8 cellular contexts compared by ENCODE assay signal in the genomic region with DNA sequence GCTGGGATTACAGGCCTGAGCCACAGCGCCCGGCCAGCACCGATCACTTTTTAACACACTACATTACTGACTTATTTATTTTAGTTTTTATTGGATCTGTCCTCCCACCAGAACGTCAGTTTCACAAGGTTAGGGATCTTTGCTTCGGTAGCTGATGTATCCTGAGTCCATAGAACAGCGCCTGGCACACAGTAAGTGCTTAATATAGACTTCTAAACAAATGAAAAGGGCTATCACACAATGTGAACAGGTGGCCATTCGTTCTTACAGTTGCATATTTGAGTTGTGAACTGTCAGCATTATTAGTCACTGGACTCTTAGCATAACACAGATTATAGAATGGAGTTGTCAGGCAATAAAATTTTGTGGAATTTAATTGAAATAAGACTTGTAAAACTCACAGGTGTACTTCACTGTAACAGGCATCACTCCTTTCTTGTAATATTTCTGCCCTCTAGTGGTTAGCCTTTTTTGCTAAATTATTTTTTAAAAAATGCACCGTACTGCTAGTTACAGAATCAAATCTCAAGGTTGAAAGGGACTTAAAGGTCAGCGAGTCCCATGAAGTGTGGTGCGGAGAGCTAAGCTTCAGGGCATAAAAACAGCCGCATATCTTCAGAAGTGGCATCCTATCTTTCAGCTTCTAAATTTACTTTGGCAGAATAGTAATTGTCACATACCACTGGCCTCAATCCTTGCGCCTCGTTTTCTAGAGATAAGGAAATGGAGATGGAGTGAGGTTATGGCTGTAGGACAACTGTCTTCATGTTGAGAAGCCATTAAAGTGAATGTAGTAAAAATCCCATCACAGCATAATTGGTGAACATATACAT. TPM values are rescaled to one million over a fixed set of nuclear protein-coding genes. Genes with fewer than 3 reads are reported as not detected.
DNase-seq lines count a peak whose midpoint lies in the region; ATAC-seq and TF ChIP-seq lines count a peak whose summit lies in the region.

No MANE protein-coding gene starts in this region.

- no peak overlapping the region for H3K18ac ChIP-seq in mesenchymal stem cell (ENCODE audit: low read depth in 1 of 2, low read length in 2 of 2)

- no peak overlapping the region for H2AK5ac ChIP-seq in mesenchymal stem cell (ENCODE audit: low read length, severe bottlenecking)

- no peak overlapping the region for H3K4ac ChIP-seq in mesenchymal stem cell (ENCODE audit: low read depth in 1 of 2, low read length in 2 of 2)

- H3K14ac ChIP-seq in mesenchymal stem cell (ENCODE audit: low read length in 2 of 2): no peak overlapping the region

- no peak overlapping the region for H4K8ac ChIP-seq in mesenchymal stem cell (ENCODE audit: low read length)

- H3K36me3 ChIP-seq in mesenchymal stem cell (ENCODE audit: control insufficient read depth in 1 of 2, insufficient read depth in 2 of 2, low read depth in 1 of 2, low read length in 2 of 2): no peaks in the 10 kb centered on the region

- H3K4me2 ChIP-seq in mesenchymal stem cell (ENCODE audit: low read length, poor library complexity, severe bottlenecking): no peak overlapping the region

- H2BK120ac ChIP-seq in mesenchymal stem cell (ENCODE audit: low read depth, low read length): no peak overlapping the region

- H3K4me1 Mint-ChIP-seq in brain: peaks cover 29% of the 10 kb centered on the region

- H2BK15ac ChIP-seq in mesenchymal stem cell (ENCODE audit: low read depth, poor library complexity, severe bottlenecking): no peak overlapping the region

- H2AFZ ChIP-seq in mesenchymal stem cell (ENCODE audit: low read depth, low read length): no peak overlapping the region

- H2BK12ac ChIP-seq in mesenchymal stem cell (ENCODE audit: low read length in 2 of 2): no peak overlapping the region

- H2BK5ac ChIP-seq in mesenchymal stem cell (ENCODE audit: low read depth, low read length, poor library complexity, severe bottlenecking): no peak overlapping the region

- no peaks in the 10 kb centered on the region for H3K9me3 Mint-ChIP-seq in brain

- H3K9ac ChIP-seq in mesenchymal stem cell (ENCODE audit: low read length): no peak overlapping the region

- no peak overlapping the region for H3K23ac ChIP-seq in mesenchymal stem cell (ENCODE audit: low read length in 2 of 2)

- H3K4me3 ChIP-seq in mesenchymal stem cell (ENCODE audit: insufficient read depth in 1 of 2, low read depth in 1 of 2, low read length in 2 of 2): no peak overlapping the region

- H3K27me3 Mint-ChIP-seq in brain: peaks cover 12% of the 10 kb centered on the region

- peaks cover 1% of the 10 kb centered on the region for H3K36me3 Mint-ChIP-seq in brain

- 75% methylated on average over 11 of the region's 13 CpGs for WGBS in mesenchymal stem cell

- H3K4me1 ChIP-seq in mesenchymal stem cell (ENCODE audit: control insufficient read depth, insufficient read depth, low read depth, low read length): peaks cover 3% of the 10 kb centered on the region

- no peaks in the 10 kb centered on the region for H3K9me3 ChIP-seq in mesenchymal stem cell (ENCODE audit: control insufficient read depth, low read length)

- H4K91ac ChIP-seq in mesenchymal stem cell (ENCODE audit: low read length): no peak overlapping the region

- no peaks in the 10 kb centered on the region for H3K79me1 ChIP-seq in mesenchymal stem cell (replicated peaks; ENCODE audit: low read length, poor library complexity, severe bottlenecking)

- H3K27ac ChIP-seq in mesenchymal stem cell (ENCODE audit: low read length, poor library complexity, severe bottlenecking): no peak overlapping the region

- peak overlapping the region in 2 of 5 experiments; percentile 10 to 77 for H3K4me3 Mint-ChIP-seq in brain

- DNase-seq in NCI-H1092 treated with DMSO at 0.1 percent for 48 hours (lab: John Stamatoyannopoulos, UW) (peak; percentile 0), NCI-H1092 (lab: John Stamatoyannopoulos, UW) (no peak), NCI-H146 treated with DMSO at 0.1 percent for 48 hours (lab: John Stamatoyannopoulos, UW; ENCODE audit: unreplicated experiment) (peak; percentile 9), mesenchymal stem cell (peak; percentile 26), OCI-M2 (lab: John Stamatoyannopoulos, UW; ENCODE audit: unreplicated experiment) (no peak)

- H3K27ac Mint-ChIP-seq in brain: peak overlapping the region in 1 of 5 experiments; percentile 61

- ATAC-seq in HG03457 (IDR thresholded peaks at IDR 0.05; ENCODE audit: unreplicated experiment) (no peak), HG02852 (IDR thresholded peaks at IDR 0.05; ENCODE audit: unreplicated experiment) (no peak)

- TF ChIP-seq CTCF in brain (conservative IDR thresholded peaks at IDR 0.05): peak; percentile 77 to 82

- H3K27me3 ChIP-seq in mesenchymal stem cell (ENCODE audit: control insufficient read depth in 1 of 2, insufficient read depth in 1 of 2, low read length in 2 of 2): no peaks in the 10 kb centered on the region

RNA-seq across cellular contexts. Expression of gene TBC1D7, which starts 3.4 kb away (rescaled TPM):
- 39.1 TPM for polyA plus RNA-seq in brain (ENCODE audit: insufficient read depth, low read depth, low replicate concordance)
- polyA plus RNA-seq in mesenchymal stem cell (2013, experiment 1 of 2): 31.7 TPM
- polyA plus RNA-seq in mesenchymal stem cell (2013, experiment 2 of 2): 30.4 TPM

Comparison
In these comparisons a context has a peak if more than half of its experiments do, and no peak if none do; other contexts are left out.
1. DNase-seq: peak in NCI-H1092 treated with DMSO at 0.1 percent for 48 hours (single experiment), NCI-H146 treated with DMSO at 0.1 percent for 48 hours (single experiment) and mesenchymal stem cell (single experiment); none in NCI-H1092 (single experiment) and OCI-M2 (single experiment).